16 cellular contexts compared by ENCODE assay signal in genomic region chr2:9308186-9308955, GRCh38.
A peak's percentile ranks its signal among the peaks of the same experiment; 100 is the strongest.
DNase-seq lines count a peak whose midpoint lies in the region; ATAC-seq, FAIRE-seq and TF ChIP-seq lines count a peak whose summit lies in the region.
"Had no signal": no experiment of that assay in that cellular context is flagged by ENCODE, and none has a peak within 500 bp of the region (broad histone marks: within the 10 kb centered on the region; RNA-seq: fewer than 3 reads in every experiment).

No MANE protein-coding gene starts in this region.

- FAIRE-seq in keratinocyte (lab: Jason Lieb, UNC) = no peak
- FAIRE-seq: GM19239 had no signal

- TF ChIP-seq CTCF in KMS-11 (conservative IDR thresholded peaks at IDR 0.05; ENCODE audit: low read depth, low read length) (no peak), brain (conservative IDR thresholded peaks at IDR 0.05) (no peak), keratinocyte (optimal IDR thresholded peaks at IDR 0.05 in 1 of 3, IDR thresholded peaks at IDR 0.05 in 1 of 3, conservative IDR thresholded peaks at IDR 0.05 in 1 of 3; ENCODE audit: extremely low read depth in 1 of 3, insufficient read depth in 2 of 3, low read length in 3 of 3) (no peak), thoracic aorta (IDR thresholded peaks at IDR 0.05) (no peak), mucosa of descending colon (IDR thresholded peaks at IDR 0.05) (no peak), BE2C (IDR thresholded peaks at IDR 0.05; ENCODE audit: low read depth, low read length) (no peak)

- H3K36me3 Mint-ChIP-seq in brain = peaks cover 11% of the 10 kb centered on the region
- H3K36me3 Mint-ChIP-seq: mesothelial cell of epicardium had no signal

- H3K27me3 ChIP-seq in KMS-11 (ENCODE audit: insufficient read depth, low read depth) = no peaks in the 10 kb centered on the region
- no peaks in the 10 kb centered on the region for H3K27me3 ChIP-seq in keratinocyte (ENCODE audit: control insufficient read depth, extremely low read depth, insufficient read depth, low read length)
- no peaks in the 10 kb centered on the region for H3K27me3 ChIP-seq in thoracic aorta (replicated peaks; ENCODE audit: insufficient read depth)
- H3K27me3 ChIP-seq in BE2C = no peaks in the 10 kb centered on the region
- H3K27me3 ChIP-seq: ovary had no signal

- peaks cover 70% of the 10 kb centered on the region for H3K4me1 Mint-ChIP-seq in brain

- peaks cover 13% of the 10 kb centered on the region; the same call in 1 of the 2 replicates for H3K79me2 ChIP-seq in KMS-11 (ENCODE audit: insufficient read depth, low read depth)
- peaks cover 76% of the 10 kb centered on the region for H3K79me2 ChIP-seq in keratinocyte (ENCODE audit: control insufficient read depth, insufficient read depth, low read length)

- H3K4me2 ChIP-seq in KMS-11 (peak overlapping the region; percentile 79), keratinocyte (ENCODE audit: control insufficient read depth, extremely low read depth, insufficient read depth, low read depth, low read length) (no peak overlapping the region)

- H3K27ac ChIP-seq in KMS-11 = peak overlapping the region; percentile 89
- peak overlapping the region; percentile 78 for H3K27ac ChIP-seq in keratinocyte (ENCODE audit: control insufficient read depth, insufficient read depth, low read length)
- peak overlapping the region; percentile 54 to 91 for H3K27ac ChIP-seq in thoracic aorta
- H3K27ac ChIP-seq: C4-2B had no signal

- no peaks in the 10 kb centered on the region for H3K36me3 ChIP-seq in KMS-11 (ENCODE audit: insufficient read depth)
- H3K36me3 ChIP-seq in keratinocyte (ENCODE audit: control insufficient read depth in 2 of 2, extremely low read depth in 1 of 2, insufficient read depth in 2 of 2, low read length in 2 of 2) = peaks cover 2 to 24% of the 10 kb centered on the region in 2 experiments
- no peaks in the 10 kb centered on the region for H3K36me3 ChIP-seq in thoracic aorta
- no peaks in the 10 kb centered on the region for H3K36me3 ChIP-seq in mucosa of descending colon (ENCODE audit: low read depth)
- no peaks in the 10 kb centered on the region; the same call in 1 of the 2 replicates for H3K36me3 ChIP-seq in BE2C
- H3K36me3 ChIP-seq: ovary had no signal

- H2AFZ ChIP-seq in KMS-11 (ENCODE audit: low read depth) (0 out of 2 replicates have a peak overlapping the region, but pooled peaks have one; percentile 47), keratinocyte (ENCODE audit: control insufficient read depth, low read length) (no peak overlapping the region)

- peak overlapping the region; percentile 1 for H3K4me3 ChIP-seq in KMS-11 (IDR thresholded peaks at IDR 0.05; ENCODE audit: insufficient read depth, low read depth, low read length)
- H3K4me3 ChIP-seq in keratinocyte (ENCODE audit: control insufficient read depth in 2 of 3, extremely low read depth in 1 of 3, insufficient read depth in 2 of 3, low read depth in 1 of 3, low read length in 3 of 3) = no peak overlapping the region
- no peak overlapping the region for H3K4me3 ChIP-seq in thoracic aorta
- H3K4me3 ChIP-seq in mucosa of descending colon = no peak overlapping the region
- H3K4me3 ChIP-seq in BE2C (ENCODE audit: low read depth, low read length) = no peak overlapping the region
- H3K4me3 ChIP-seq: ovary had no signal

- H4K20me1 ChIP-seq in KMS-11 (ENCODE audit: insufficient read depth) (no peaks in the 10 kb centered on the region), keratinocyte (ENCODE audit: control insufficient read depth, extremely low read depth, insufficient read depth, low read length) (no peaks in the 10 kb centered on the region)

- H3K9me3 ChIP-seq in keratinocyte (ENCODE audit: control insufficient read depth, low read depth, low read length) = no peaks in the 10 kb centered on the region
- H3K9me3 ChIP-seq in thoracic aorta = no peaks in the 10 kb centered on the region
- no peaks in the 10 kb centered on the region for H3K9me3 ChIP-seq in mucosa of descending colon
- no peaks in the 10 kb centered on the region for H3K9me3 ChIP-seq in BE2C
- H3K9me3 ChIP-seq: ovary had no signal

- H3K27ac Mint-ChIP-seq in brain = peak overlapping the region in 4 of 5 experiments; percentile 90 to 95 (median 90)
- H3K27ac Mint-ChIP-seq: mesothelial cell of epicardium had no signal

- peak overlapping the region in 1 of 5 experiments; percentile 62 for H3K4me3 Mint-ChIP-seq in brain
- H3K4me3 Mint-ChIP-seq: mesothelial cell of epicardium had no signal

- H3K9me1 ChIP-seq in keratinocyte (ENCODE audit: control insufficient read depth, extremely low read depth, insufficient read depth, low read length) = no peaks in the 10 kb centered on the region

- dilution Hi-C loops in keratinocyte (cut with MboI; ENCODE audit: extremely low pct_ligation_motif_present, low sequenced_read_pairs) = no loop called here

- DNase-seq in keratinocyte (ENCODE audit: low read depth, low spot score) = no peak
- no peak for DNase-seq in thoracic aorta (ENCODE audit: low spot score)
- DNase-seq in mucosa of descending colon = no peak
- no peak for DNase-seq in BE2C
- DNase-seq: effector CD4-positive, alpha-beta T cell; GDM1; GOT3; NCI-H1105 treated with DMSO at 0.1 percent for 48 hours; NCI-H345; ovary had no signal

- H3K9ac ChIP-seq in KMS-11 (peak overlapping the region; percentile 60; the same call in 1 of the 2 replicates), keratinocyte (ENCODE audit: control insufficient read depth, extremely low read depth, insufficient read depth, low read length) (no peak overlapping the region)

- H3K9me3 Mint-ChIP-seq in brain = peaks cover 0 to 4% (median 0%) of the 10 kb centered on the region in 5 experiments
- H3K9me3 Mint-ChIP-seq: mesothelial cell of epicardium had no signal

- H3K4me1 ChIP-seq in KMS-11 (ENCODE audit: low read depth, poor library complexity, severe bottlenecking) (peaks cover 65% of the 10 kb centered on the region), keratinocyte (ENCODE audit: control insufficient read depth, extremely low read depth, insufficient read depth, low read length) (peaks cover 59% of the 10 kb centered on the region), thoracic aorta (ENCODE audit: control insufficient read depth in 1 of 2, low read depth in 2 of 2) (peaks cover 36 to 66% of the 10 kb centered on the region in 2 donors), mucosa of descending colon (ENCODE audit: low read depth) (peaks cover 14% of the 10 kb centered on the region), BE2C (peaks cover 4% of the 10 kb centered on the region; the same call in 1 of the 2 replicates)

- intact Hi-C loops in mucosa of descending colon (cut with DNase I, micrococcal nuclease) = no loop called here

- ATAC-seq in thoracic aorta (ENCODE audit: insufficient number of reproducible peaks, low FRiP score, low read depth) (no peak), GM19324 (IDR thresholded peaks at IDR 0.05; ENCODE audit: low FRiP score, unreplicated experiment) (no peak), mucosa of descending colon (no peak)

- no peaks in the 10 kb centered on the region for H3K27me3 Mint-ChIP-seq in brain
